Comparison of ENCODE assay signal across 8 cellular contexts in genomic region chr17:77957869-77958715, GRCh38.
A peak's percentile ranks its signal among the peaks of the same experiment; 100 is the strongest.
DNase-seq lines count a peak whose midpoint lies in the region; ATAC-seq and TF ChIP-seq lines count a peak whose summit lies in the region.

Gene TNRC6C, plus strand, starts transcription at chr17:77958703. Its CDS starts 45,504 bp downstream, at chr17:78004207.

- no peak; the same call in 1 of the 2 replicates for TF ChIP-seq CTCF in AG09319 (IDR thresholded peaks at IDR 0.05; ENCODE audit: low read depth, low read length)

- ATAC-seq in GM19023 (IDR thresholded peaks at IDR 0.05; ENCODE audit: unreplicated experiment) (peak; percentile 88), HG03280 (IDR thresholded peaks at IDR 0.05; ENCODE audit: unreplicated experiment) (peak; percentile 87)

- DNase-seq in AG09319 (ENCODE audit: extremely low read depth, low read depth) (peak; percentile 98), NCI-H446 (lab: John Stamatoyannopoulos, UW) (peak; percentile 97 to 99), cerebellar cortex (ENCODE audit: low spot score) (peak; percentile 99), islet precursor cell (peak; percentile 100)
- peak; percentile 99 for DNase-seq in activated CD4-positive, CD25-positive, alpha-beta regulatory T cell treated with anti-CD3 and anti-CD28 coated beads, Interleukin-2, amount 50 U/mL, for 72 hours
- DNase-seq in stimulated activated CD4-positive, alpha-beta T cell treated with anti-CD3 and anti-CD28 coated beads, Interleukin-12 subunit alpha, Interleukin-12 subunit beta, amount 100 ng/mL, for 4 hours: peak; percentile 99

Comparison
In these comparisons a context has a peak if more than half of its experiments do, and no peak if none do; other contexts are left out.
1. Peak in every context shown above with its lines: DNase-seq and ATAC-seq.